In genomic region chr13:33229446-33230177, GRCh38 we compare ENCODE assay signal across 8 cellular contexts. TPM values are rescaled to one million over a fixed set of nuclear protein-coding genes. Genes with fewer than 3 reads are reported as not detected.
A peak's percentile ranks its signal among the peaks of the same experiment; 100 is the strongest.
DNase-seq lines count a peak whose midpoint lies in the region; ATAC-seq and TF ChIP-seq lines count a peak whose summit lies in the region.
"Had no signal": no experiment of that assay in that cellular context is flagged by ENCODE, and none has a peak within 500 bp of the region (broad histone marks: within the 10 kb centered on the region; RNA-seq: fewer than 3 reads in every experiment).

No MANE protein-coding gene starts in this region.

- H3K4me3 ChIP-seq in dorsolateral prefrontal cortex = peak overlapping the region in 44 of 59 donors; percentile 1 to 51 (median 21)
- no peak overlapping the region for H3K4me3 ChIP-seq in mesodermal cell (ENCODE audit: extremely low read depth, insufficient read depth, low read length, poor library complexity, severe bottlenecking)
- no peak overlapping the region for H3K4me3 ChIP-seq in tibial nerve

- H3K36me3 ChIP-seq in mesodermal cell (ENCODE audit: control insufficient read depth, insufficient read depth, low read length) (peaks cover 14% of the 10 kb centered on the region), tibial nerve (peaks cover 0 to 15% (median 0%) of the 10 kb centered on the region in 3 donors)

- peaks cover 13% of the 10 kb centered on the region for H3K9me3 Mint-ChIP-seq in activated T-cell treated with anti-CD3 and anti-CD28 coated beads, Interleukin-2, amount 50 U/mL, for 4 hours

- TF ChIP-seq CTCF in dorsolateral prefrontal cortex (IDR thresholded peaks at IDR 0.05 in 54 of 56, conservative IDR thresholded peaks at IDR 0.05 in 2 of 56; ENCODE audit: low read depth in 1 of 56, partially characterized antibody in 56 of 56) (peak in 2 of 56 donors; percentile 7 to 9), tibial nerve (IDR thresholded peaks at IDR 0.05) (no peak)

- DNase-seq in NCI-H446 (lab: John Stamatoyannopoulos, UW) = peak; percentile 71 to 92
- DNase-seq in dorsolateral prefrontal cortex = peak in 3 of 10 donors; percentile 47 to 51 (median 48)
- DNase-seq in tibial nerve (ENCODE audit: low spot score in 2 of 2) = peak; percentile 30 to 33
- no peak for DNase-seq in NCI-H1417 treated with DMSO at 0.1 percent for 48 hours (lab: John Stamatoyannopoulos, UW)
- DNase-seq in activated T-cell treated with anti-CD3 and anti-CD28 coated beads, Interleukin-2, amount 50 U/mL, for 4 hours = no peak
- DNase-seq: stimulated activated CD4-positive, alpha-beta T cell treated with anti-CD3 and anti-CD28 coated beads, Interleukin-2, amount 100 ng/mL, for 48 hours had no signal

- TF ChIP-seq POLR2A in tibial nerve (IDR thresholded peaks at IDR 0.05) = no peak

- ATAC-seq in GM21717 (IDR thresholded peaks at IDR 0.05; ENCODE audit: unreplicated experiment) = no peak
- ATAC-seq in activated T-cell treated with anti-CD3 and anti-CD28 coated beads, Interleukin-2, amount 50 U/mL, for 4 hours = no peak

- H3K4me1 ChIP-seq in mesodermal cell (ENCODE audit: control insufficient read depth, insufficient read depth, low read length, poor library complexity, severe bottlenecking) = peaks cover 28% of the 10 kb centered on the region
- peaks cover 0 to 76% (median 43%) of the 10 kb centered on the region in 4 donors for H3K4me1 ChIP-seq in tibial nerve

- H3K27me3 Mint-ChIP-seq in activated T-cell treated with anti-CD3 and anti-CD28 coated beads, Interleukin-2, amount 50 U/mL, for 4 hours (ENCODE audit: low read depth) = peaks cover 5% of the 10 kb centered on the region

- 89 to 100% methylated on average over 4 to 7 of the region's 10 CpGs for WGBS in mesodermal cell (ENCODE audit: insufficient coverage in 2 of 2), 2 experiments
- 31 to 33% methylated on average over 10 of the region's 10 CpGs for WGBS in tibial nerve, 2 donors

- H3K27ac ChIP-seq in dorsolateral prefrontal cortex (peak overlapping the region; percentile 40 to 97 (median 91)), mesodermal cell (ENCODE audit: low read depth, low read length, severe bottlenecking) (peak overlapping the region; percentile 95), tibial nerve (peak overlapping the region; percentile 69 to 88 (median 80))

- intact Hi-C loops in dorsolateral prefrontal cortex (cut with DNase I) = loop anchor here (1.0 to 10.0 kb wide), 7 partner anchors 32 to 642 kb away; partner anchors contain the start of genes PDS5B (in 1 of the 2) and STARD13 (in 1 of the 2)

- TF ChIP-seq EP300 in tibial nerve (IDR thresholded peaks at IDR 0.05) = peak in 1 of 2 donors; percentile 51

- peaks cover 2% of the 10 kb centered on the region for H3K36me3 Mint-ChIP-seq in activated T-cell treated with anti-CD3 and anti-CD28 coated beads, Interleukin-2, amount 50 U/mL, for 4 hours (ENCODE audit: insufficient read depth)

- H3K4me3 Mint-ChIP-seq in activated T-cell treated with anti-CD3 and anti-CD28 coated beads, Interleukin-2, amount 50 U/mL, for 4 hours = no peak overlapping the region

- H3K27me3 ChIP-seq in dorsolateral prefrontal cortex = no peaks in the 10 kb centered on the region
- no peaks in the 10 kb centered on the region for H3K27me3 ChIP-seq in tibial nerve

- H3K4me1 Mint-ChIP-seq in activated T-cell treated with anti-CD3 and anti-CD28 coated beads, Interleukin-2, amount 50 U/mL, for 4 hours (ENCODE audit: low read depth) = peaks cover 4% of the 10 kb centered on the region

- H3K9me3 ChIP-seq in mesodermal cell (ENCODE audit: control insufficient read depth, low read length) (no peaks in the 10 kb centered on the region), tibial nerve (no peaks in the 10 kb centered on the region)

RNA-seq across cellular contexts. Expression of gene STARD13, which starts 55.9 kb away (rescaled TPM):
- total RNA-seq in dorsolateral prefrontal cortex (10 to 100 TPM; 42.3 to 91.6 (median 62.0) TPM), tibial nerve (100 to 1,000 TPM in 1 of 4 donors, 10 to 100 TPM in 3; 52.7 to 125 (median 80.0) TPM)
- polyA plus RNA-seq in mesodermal cell (2013, experiment 1 of 2) = 7.7 TPM
- 7.5 TPM for polyA plus RNA-seq in mesodermal cell (2013, experiment 2 of 2)
- total RNA-seq in activated T-cell treated with anti-CD3 and anti-CD28 coated beads, Interleukin-2, amount 50 U/mL, for 4 hours = under 1 TPM; 0.05 to 0.15 (median 0.14) TPM

Comparison
In these comparisons a context has a peak if more than half of its experiments do, and no peak if none do; other contexts are left out.
1. DNase-seq: peak in NCI-H446 (2 of 2) and tibial nerve (2 of 2); none in NCI-H1417 treated with DMSO at 0.1 percent for 48 hours (single experiment) and activated T-cell treated with anti-CD3 and anti-CD28 coated beads, Interleukin-2, amount 50 U/mL, for 4 hours (single experiment).
2. H3K4me3 ChIP-seq: peak in dorsolateral prefrontal cortex (44 of 59); none in mesodermal cell (single experiment) and tibial nerve (0 of 4).
3. RNA of gene STARD13, which starts 55.9 kb away (total RNA-seq): 52.7 to 125 TPM in tibial nerve and 42.3 to 91.6 TPM in dorsolateral prefrontal cortex; 0.05 to 0.15 TPM in activated T-cell treated with anti-CD3 and anti-CD28 coated beads, Interleukin-2, amount 50 U/mL, for 4 hours; every median in the first group is over 10 times any median in the second.
4. Peak in every context shown above with its lines, with median percentiles within 50 percentile points of each other: H3K27ac ChIP-seq.